ENCODE assay signal across 8 cellular contexts in genomic region chr1:7147581-7148282, GRCh38.
DNase-seq lines count a peak whose midpoint lies in the region; ATAC-seq, FAIRE-seq and TF ChIP-seq lines count a peak whose summit lies in the region.
"Not testable (repeated sequence)": the region's sequence is repeated elsewhere in the genome, so short reads cannot be mapped to it uniquely, and the experiment has no call there.

No MANE protein-coding gene starts in this region.

- WGBS in H9 (ENCODE audit: extremely low coverage, insufficient read length, low lambda C conversion rate): 100% methylated on average over 3 of the region's 3 CpGs
- 95% methylated on average over 3 of the region's 3 CpGs; no CpG with 5 or more reads in 1 of the 2 experiments for WGBS in IMR-90 (ENCODE audit: extremely low coverage in 2 of 2, insufficient read length in 1 of 2), 2 experiments
- WGBS in mesenchymal stem cell: 95% methylated on average over 3 of the region's 3 CpGs
- 100% methylated on average over 2 of the region's 3 CpGs; no CpG with 5 or more reads in 1 of the 2 donors for WGBS in neuronal stem cell (ENCODE audit: extremely low coverage in 2 of 2, insufficient read length in 2 of 2, insufficient replicate concordance in 1 of 2), 2 donors

- H3K23me2 ChIP-seq in H9 (ENCODE audit: insufficient read length, low read depth, low read length, poor library complexity, severe bottlenecking): not testable (repeated sequence)

- H2BK20ac ChIP-seq in H9 (ENCODE audit: low read depth, low read length, poor library complexity, severe bottlenecking); IMR-90 (ENCODE audit: low read depth, low read length): not testable (repeated sequence)

- H3K27me3 Mint-ChIP-seq in H9 (ENCODE audit: low read depth): not testable (repeated sequence)

- not testable (repeated sequence) for TF ChIP-seq POLR2A in GM12891 (IDR thresholded peaks at IDR 0.05; ENCODE audit: low read depth, low read length); IMR-90 (IDR thresholded peaks at IDR 0.05; ENCODE audit: low read depth, low read length)

- H3K9me3 Mint-ChIP-seq in H9: not testable (repeated sequence)

- H3K9me3 ChIP-seq in H9 (ENCODE audit: control insufficient read depth, low read depth, low read length); IMR-90 (ENCODE audit: control insufficient read depth, insufficient read depth, low read length); mesenchymal stem cell (ENCODE audit: control insufficient read depth, low read length); neuronal stem cell (replicated peaks in 1 of 2; ENCODE audit: control insufficient read depth in 2 of 2, insufficient read depth in 1 of 2, low read depth in 1 of 2, low read length in 2 of 2): not testable (repeated sequence)

- H3T11ph ChIP-seq in H9 (ENCODE audit: low read length): not testable (repeated sequence)

- not testable (repeated sequence) for H3K4me3 ChIP-seq in IMR-90 (ENCODE audit: insufficient read depth, low read depth, low read length); bronchial epithelial cell (ENCODE audit: low read depth, low read length); mesenchymal stem cell (ENCODE audit: insufficient read depth in 1 of 2, low read depth in 1 of 2, low read length in 2 of 2)
- H3K4me3 ChIP-seq in neuronal stem cell (ENCODE audit: low read length in 2 of 2): peak overlapping the region in 1 of 2 donors; percentile 40

- TF ChIP-seq CTCF in H9 (conservative IDR thresholded peaks at IDR 0.05); IMR-90 (conservative IDR thresholded peaks at IDR 0.05; ENCODE audit: low read depth, low read length); bronchial epithelial cell (IDR thresholded peaks at IDR 0.05; ENCODE audit: insufficient read depth, low read length, severe bottlenecking): not testable (repeated sequence)

- in situ Hi-C loops in IMR-90 (cut with MboI; ENCODE audit: low sequenced_read_pairs): not testable (repeated sequence)

- peaks cover 24 to 28% of the 10 kb centered on the region in 2 experiments for H3K4me1 Mint-ChIP-seq in H9

- not testable (repeated sequence) for H3K27ac ChIP-seq in H9 (ENCODE audit: insufficient read length, low read depth, low read length); IMR-90 (ENCODE audit: insufficient read depth, low read length); mesenchymal stem cell (ENCODE audit: low read length, poor library complexity, severe bottlenecking); neuronal stem cell (replicated peaks; ENCODE audit: low read length)

- not testable (repeated sequence) for H3K79me1 ChIP-seq in H9 (ENCODE audit: insufficient read depth, low read depth, low read length, poor library complexity, severe bottlenecking); IMR-90 (ENCODE audit: low read depth in 1 of 2, low read length in 2 of 2); mesenchymal stem cell (replicated peaks; ENCODE audit: low read length, poor library complexity, severe bottlenecking); neuronal stem cell (ENCODE audit: low read depth, low read length)

- POLR2A ChIA-PET in HEK293T (lab: Yijun Ruan, JAX); IMR-90 (lab: Charles Lee; ENCODE audit: unreplicated experiment): not testable (repeated sequence)

- H3K27ac Mint-ChIP-seq in H9: not testable (repeated sequence)

- not testable (repeated sequence) for H4K8ac ChIP-seq in H9 (replicated peaks; ENCODE audit: insufficient read length, low read depth, low read length); IMR-90 (ENCODE audit: low read depth in 2 of 2, low read length in 2 of 2); mesenchymal stem cell (ENCODE audit: low read length); neuronal stem cell (ENCODE audit: low read depth, low read length)

- H3K79me2 ChIP-seq in H9 (ENCODE audit: insufficient read depth, low read length): not testable (repeated sequence)

- BruUV-seq in IMR-90 (replicated peaks; lab: Mats Ljungman, UMichigan): not testable (repeated sequence)

- not testable (repeated sequence) for H3K56ac ChIP-seq in H9 (ENCODE audit: insufficient read length, low read depth, low read length); IMR-90 (ENCODE audit: extremely low read depth, insufficient read depth, low read length)

- not testable (repeated sequence) for H2BK12ac ChIP-seq in H9 (ENCODE audit: insufficient read length, low read depth, low read length); mesenchymal stem cell (ENCODE audit: low read length in 2 of 2); neuronal stem cell (ENCODE audit: low read length)

- not testable (repeated sequence) for H2AFZ ChIP-seq in H9 (ENCODE audit: low read length); IMR-90 (replicated peaks; ENCODE audit: low read length, poor library complexity); mesenchymal stem cell (ENCODE audit: low read depth, low read length); neuronal stem cell (ENCODE audit: low read length)

- intact Hi-C loops in IMR-90 (cut with micrococcal nuclease): not testable (repeated sequence)

- H2BK15ac ChIP-seq in H9 (ENCODE audit: low read depth, low read length); IMR-90 (ENCODE audit: low read depth, low read length); mesenchymal stem cell (ENCODE audit: low read depth, poor library complexity, severe bottlenecking); neuronal stem cell (ENCODE audit: low read length): not testable (repeated sequence)

- H3K36me3 ChIP-seq in IMR-90 (ENCODE audit: control insufficient read depth, insufficient read depth, low read length); bronchial epithelial cell (ENCODE audit: control insufficient read depth, insufficient read depth, low read length); mesenchymal stem cell (ENCODE audit: control insufficient read depth in 1 of 2, insufficient read depth in 2 of 2, low read depth in 1 of 2, low read length in 2 of 2); neuronal stem cell (replicated peaks in 1 of 2; ENCODE audit: control insufficient read depth in 2 of 2, insufficient read depth in 2 of 2, low read length in 2 of 2): not testable (repeated sequence)

- H3K23ac ChIP-seq in H9 (ENCODE audit: insufficient read length, low read depth, low read length); IMR-90 (ENCODE audit: low read depth, low read length); mesenchymal stem cell (ENCODE audit: low read length in 2 of 2): not testable (repeated sequence)
- peak overlapping the region; percentile 67 for H3K23ac ChIP-seq in neuronal stem cell (ENCODE audit: low read depth, low read length, poor library complexity)

- not testable (repeated sequence) for H4K20me1 ChIP-seq in H9 (ENCODE audit: control insufficient read depth, insufficient read depth, insufficient read length); IMR-90 (ENCODE audit: insufficient read depth, low read length)

- dilution Hi-C loops in IMR-90 (cut with HindIII; ENCODE audit: low sequenced_read_pairs, unreplicated experiment): not testable (repeated sequence)

- not testable (repeated sequence) for TF ChIP-seq RAD21 in IMR-90 (IDR thresholded peaks at IDR 0.05; ENCODE audit: low read length)

- not testable (repeated sequence) for H4K5ac ChIP-seq in H9 (ENCODE audit: insufficient read length, low read depth, low read length); IMR-90 (ENCODE audit: low read depth, low read length)

- not testable (repeated sequence) for H4K91ac ChIP-seq in H9 (ENCODE audit: insufficient read length, low read depth, low read length); IMR-90 (ENCODE audit: insufficient read depth, low read depth, low read length)
- peak overlapping the region; percentile 72 for H4K91ac ChIP-seq in mesenchymal stem cell (ENCODE audit: low read length)
- peak overlapping the region; percentile 82 for H4K91ac ChIP-seq in neuronal stem cell (ENCODE audit: low read depth, low read length, poor library complexity)

- not testable (repeated sequence) for H2BK5ac ChIP-seq in H9 (ENCODE audit: insufficient read length, low read length); mesenchymal stem cell (ENCODE audit: low read depth, low read length, poor library complexity, severe bottlenecking); neuronal stem cell (ENCODE audit: low read length)
- peak overlapping the region; percentile 36 for H2BK5ac ChIP-seq in IMR-90 (ENCODE audit: low read depth, low read length, poor library complexity, severe bottlenecking)

- not testable (repeated sequence) for DNase-seq in GM12891 (ENCODE audit: insufficient read length, low spot score); H9; HEK293T (ENCODE audit: extremely low spot score); IMR-90; bronchial epithelial cell (ENCODE audit: low read depth); mesenchymal stem cell; neuronal stem cell (ENCODE audit: low spot score); urothelium cell line (ENCODE audit: low spot score)

- H2BK120ac ChIP-seq in H9 (ENCODE audit: low read depth, low read length, poor library complexity, severe bottlenecking); IMR-90 (ENCODE audit: low read depth, low read length); mesenchymal stem cell (ENCODE audit: low read depth, low read length); neuronal stem cell (ENCODE audit: low read depth, low read length): not testable (repeated sequence)

- H3K4me1 ChIP-seq in H9 (ENCODE audit: insufficient read depth, low read length); IMR-90 (ENCODE audit: control insufficient read depth, insufficient read depth, low read length); neuronal stem cell (ENCODE audit: control insufficient read depth in 2 of 2, insufficient read depth in 1 of 2, low read depth in 1 of 2, low read length in 2 of 2): not testable (repeated sequence)
- peaks cover 13% of the 10 kb centered on the region for H3K4me1 ChIP-seq in mesenchymal stem cell (ENCODE audit: control insufficient read depth, insufficient read depth, low read depth, low read length)

- not testable (repeated sequence) for H3K4ac ChIP-seq in H9 (ENCODE audit: low read depth, low read length); IMR-90 (ENCODE audit: low read depth, low read length); mesenchymal stem cell (ENCODE audit: low read depth in 1 of 2, low read length in 2 of 2); neuronal stem cell (ENCODE audit: low read length)

- H3K4me2 ChIP-seq in H9 (ENCODE audit: insufficient read depth, insufficient read length, low read length); IMR-90 (ENCODE audit: low read depth, low read length); mesenchymal stem cell (ENCODE audit: low read length, poor library complexity, severe bottlenecking); neuronal stem cell (ENCODE audit: insufficient read depth, low read length, poor library complexity, severe bottlenecking): not testable (repeated sequence)

- not testable (repeated sequence) for H2AK5ac ChIP-seq in H9 (ENCODE audit: insufficient read length, low read length); IMR-90 (ENCODE audit: low read depth, low read length); mesenchymal stem cell (ENCODE audit: low read length, severe bottlenecking); neuronal stem cell (ENCODE audit: low read depth, low read length)

- not testable (repeated sequence) for H3K9me1 ChIP-seq in IMR-90 (ENCODE audit: insufficient read depth, low read length)

- not testable (repeated sequence) for H2AK9ac ChIP-seq in IMR-90 (replicated peaks; ENCODE audit: low read depth, low read length, poor library complexity)

- not testable (repeated sequence) for H3K9ac ChIP-seq in H9 (ENCODE audit: extremely low read depth, insufficient read length, low read length); IMR-90 (ENCODE audit: low read depth, low read length); mesenchymal stem cell (ENCODE audit: low read length)
- peak overlapping the region; percentile 78 for H3K9ac ChIP-seq in neuronal stem cell (ENCODE audit: low read depth, low read length, poor library complexity)

- not testable (repeated sequence) for H3K14ac ChIP-seq in H9 (ENCODE audit: insufficient read depth, low read length); IMR-90 (replicated peaks; ENCODE audit: low read depth, low read length); neuronal stem cell (ENCODE audit: low read length)
- H3K14ac ChIP-seq in mesenchymal stem cell (ENCODE audit: low read length in 2 of 2): peak overlapping the region in 1 of 2 experiments; percentile 23

- ATAC-seq in IMR-90 (ENCODE audit: low read depth): not testable (repeated sequence)

- H3K36me3 Mint-ChIP-seq in H9 (ENCODE audit: insufficient read depth in 1 of 3, low read depth in 3 of 3): not testable (repeated sequence)

- H3K27me3 ChIP-seq in H9 (ENCODE audit: insufficient read depth, low read length); IMR-90 (ENCODE audit: control insufficient read depth, insufficient read depth, low read length); bronchial epithelial cell (ENCODE audit: control insufficient read depth, insufficient read depth, low read length): not testable (repeated sequence)
- H3K27me3 ChIP-seq in mesenchymal stem cell (ENCODE audit: control insufficient read depth in 1 of 2, insufficient read depth in 1 of 2, low read length in 2 of 2): peaks cover 7 to 56% of the 10 kb centered on the region in 2 experiments
- peaks cover 0 to 17% (median 0%) of the 10 kb centered on the region in 3 experiments for H3K27me3 ChIP-seq in neuronal stem cell (ENCODE audit: control insufficient read depth in 3 of 3, insufficient read depth in 3 of 3, low read depth in 1 of 3, low read length in 3 of 3)

- peak; percentile 62 for FAIRE-seq in GM12891 (lab: Jason Lieb, UNC)
- peak; percentile 84 for FAIRE-seq in bronchial epithelial cell (lab: Jason Lieb, UNC)
- FAIRE-seq in urothelium cell line (lab: Jason Lieb, UNC): peak; percentile 93

- H3K4me3 Mint-ChIP-seq in H9: not testable (repeated sequence)

- CTCF ChIA-PET in HEK293T (lab: Yijun Ruan, JAX); IMR-90 (lab: Yijun Ruan, JAX): not testable (repeated sequence)

- H3K18ac ChIP-seq in H9 (ENCODE audit: insufficient read length, low read depth, low read length): peak overlapping the region; percentile 1
- not testable (repeated sequence) for H3K18ac ChIP-seq in IMR-90 (ENCODE audit: low read depth, low read length); mesenchymal stem cell (ENCODE audit: low read depth in 1 of 2, low read length in 2 of 2); neuronal stem cell (ENCODE audit: low read length)
